10 cellular contexts compared by ENCODE assay signal in genomic region chr10:25226775-25227682, GRCh38. TPM values are rescaled to one million over a fixed set of nuclear protein-coding genes. Genes with fewer than 3 reads are reported as not detected.
A peak's percentile ranks its signal among the peaks of the same experiment; 100 is the strongest.
DNase-seq lines count a peak whose midpoint lies in the region; ATAC-seq and TF ChIP-seq lines count a peak whose summit lies in the region.
"Had no signal": no experiment of that assay in that cellular context is flagged by ENCODE, and none has a peak within 500 bp of the region (broad histone marks: within the 10 kb centered on the region; RNA-seq: fewer than 3 reads in every experiment).

No MANE protein-coding gene starts in this region.

- H3K27ac ChIP-seq in C4-2B (no peak overlapping the region), ascending aorta (no peak overlapping the region), thyroid gland (no peak overlapping the region)
- H3K27ac ChIP-seq: neutrophil, SK-N-MC had no signal

- no peaks in the 10 kb centered on the region for H3K9me3 ChIP-seq in ascending aorta
- no peaks in the 10 kb centered on the region for H3K9me3 ChIP-seq in thyroid gland
- H3K9me3 ChIP-seq: neutrophil had no signal

- intact Hi-C loops in ascending aorta (cut with DNase I): loop anchor here (5.0 kb wide), 1 partner anchor 115 kb away; no protein-coding TSS in a partner anchor
- intact Hi-C loops in thyroid gland (cut with DNase I): no loop called here

- H3K4me1 ChIP-seq in ascending aorta (no peaks in the 10 kb centered on the region), thyroid gland (no peaks in the 10 kb centered on the region)

- peak; percentile 11 for DNase-seq in GM13977 (ENCODE audit: low spot score)
- peak; percentile 72 for DNase-seq in NCI-H146 (lab: John Stamatoyannopoulos, UW)
- no peak for DNase-seq in ascending aorta (ENCODE audit: low spot score in 2 of 2)
- peak; percentile 45 for DNase-seq in iPS-NIHi7 (ENCODE audit: extremely low spot score)
- DNase-seq in thyroid gland: peak; percentile 17 to 55

- TF ChIP-seq POLR2A in thyroid gland (IDR thresholded peaks at IDR 0.05): no peak

- H3K36me3 ChIP-seq in ascending aorta: no peaks in the 10 kb centered on the region
- H3K36me3 ChIP-seq in thyroid gland: no peaks in the 10 kb centered on the region
- H3K36me3 ChIP-seq: neutrophil had no signal

- H3K4me3 ChIP-seq in ascending aorta: no peak overlapping the region
- H3K4me3 ChIP-seq in thyroid gland (replicated peaks in 1 of 3): no peak overlapping the region
- H3K4me3 ChIP-seq: SK-N-MC had no signal

- in situ Hi-C loops in GM13977 (cut with MboI; ENCODE audit: low pct_unique_long_range_greater_than_20kb, low sequenced_read_pairs, unreplicated experiment): no loop called here

- H3K27me3 ChIP-seq in ascending aorta: no peaks in the 10 kb centered on the region
- no peaks in the 10 kb centered on the region for H3K27me3 ChIP-seq in thyroid gland
- H3K27me3 ChIP-seq: neutrophil had no signal

- TF ChIP-seq CTCF in C4-2B (conservative IDR thresholded peaks at IDR 0.05) (peak; percentile 94), GM13977 (IDR thresholded peaks at IDR 0.05; ENCODE audit: extremely low read depth, insufficient read depth, missing control alignments) (peak; percentile 62), ascending aorta (IDR thresholded peaks at IDR 0.05) (peak in 2 of 3 experiments; percentile 43 to 57), thyroid gland (IDR thresholded peaks at IDR 0.05) (peak in 5 of 6 experiments; percentile 39 to 75 (median 64))

- 24% methylated on average over 7 of the region's 7 CpGs for WGBS in thyroid gland, 2 donors

- ATAC-seq in HG03095 (IDR thresholded peaks at IDR 0.05; ENCODE audit: unreplicated experiment) (no peak), HG02678 (IDR thresholded peaks at IDR 0.05; ENCODE audit: unreplicated experiment) (no peak)

RNA-seq across cellular contexts. Expression of gene GPR158, which starts 52.2 kb away (rescaled TPM):
- not detected for total RNA-seq in ascending aorta
- 1 to 10 TPM in 3 of 4 donors, under 1 TPM in 1; 0.13 to 1.9 (median 1.2) TPM for total RNA-seq in thyroid gland

Comparison
In these comparisons a context has a peak if more than half of its experiments do, and no peak if none do; other contexts are left out.
1. DNase-seq: peak in GM13977 (single experiment), NCI-H146 (single experiment), iPS-NIHi7 (single experiment) and thyroid gland (2 of 2); none in ascending aorta (0 of 2).
2. Peak in every context shown above with its lines, with median percentiles within 50 percentile points of each other: CTCF ChIP-seq.